In genomic region chr14:80930836-80931389, GRCh38 we compare ENCODE assay signal across 1 cellular context.
TF ChIP-seq lines count a peak whose summit lies in the region.

No MANE protein-coding gene starts in this region.

TF ChIP-seq in GM23338, 12 proteins besides CTCF, POLR2A, EP300 and RAD21 (continued from another document):
- no peak for TF ChIP-seq ZNF462 (CRISPR knock-in tag; IDR thresholded peaks at IDR 0.05)
- TF ChIP-seq STAT1 (IDR thresholded peaks at IDR 0.05; ENCODE audit: unreplicated experiment) = no peak
